Comparison of ENCODE assay signal across 12 cellular contexts in the genomic region with DNA sequence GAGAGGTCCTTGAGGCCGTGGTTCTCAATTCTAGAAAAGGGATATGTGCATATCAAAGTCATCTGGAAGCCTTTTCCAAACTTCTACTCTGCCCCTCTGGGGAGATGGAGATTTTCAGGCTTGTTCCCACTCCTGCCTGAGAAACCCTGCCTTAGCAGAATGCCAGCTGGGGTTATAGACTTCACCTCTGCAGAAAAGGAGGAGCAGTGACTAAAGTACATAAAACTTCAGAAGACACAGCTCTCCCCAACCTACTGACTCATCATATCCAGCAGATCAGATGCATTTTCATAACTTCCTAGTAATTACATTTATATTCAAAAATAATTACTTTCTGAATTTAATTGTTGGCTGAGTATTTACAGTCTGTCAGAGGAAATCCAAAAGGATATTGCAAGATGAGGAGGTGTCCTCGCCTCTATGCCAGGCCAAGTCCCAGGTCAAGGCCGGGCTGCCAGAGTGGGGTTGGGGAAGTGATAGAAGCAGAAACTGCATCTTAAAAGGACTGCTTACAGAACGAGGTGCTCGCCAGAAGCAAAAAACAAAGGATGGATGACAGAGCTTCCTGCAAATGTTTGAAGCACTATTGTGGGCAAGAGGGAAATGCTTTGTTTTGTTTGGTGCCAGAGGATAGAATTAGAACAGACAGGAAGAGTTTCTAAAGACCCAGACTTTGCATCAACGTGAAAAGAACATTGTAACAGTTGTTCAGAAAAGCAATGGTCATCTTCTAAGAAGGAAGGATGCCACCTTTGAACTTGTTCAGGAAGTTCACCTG.
A peak's percentile ranks its signal among the peaks of the same experiment; 100 is the strongest.
DNase-seq lines count a peak whose midpoint lies in the region; TF ChIP-seq lines count a peak whose summit lies in the region.
"Had no signal": no experiment of that assay in that cellular context is flagged by ENCODE, and none has a peak within 500 bp of the region (broad histone marks: within the 10 kb centered on the region; RNA-seq: fewer than 3 reads in every experiment).

No MANE protein-coding gene starts in this region.

- peak overlapping the region; percentile 28 for H3K27ac ChIP-seq in SJSA1
- H3K27ac ChIP-seq: PC-9 had no signal

- TF ChIP-seq CTCF in foreskin fibroblast (IDR thresholded peaks at IDR 0.05; ENCODE audit: low read depth, low read length): no peak

- DNase-seq in GM03348 (ENCODE audit: low spot score): peak; percentile 43
- DNase-seq in SJSA1 (ENCODE audit: low read depth in 1 of 2, low spot score in 2 of 2): peak in 1 of 2 experiments; percentile 33
- DNase-seq in foreskin fibroblast: peak; percentile 80 to 88
- peak; percentile 13 for DNase-seq in skeletal muscle cell (ENCODE audit: low read depth)
- DNase-seq in DMS79 (lab: John Stamatoyannopoulos, UW): no peak
- DNase-seq in posterior cingulate gyrus: no peak
- DNase-seq in NCI-H1092 (lab: John Stamatoyannopoulos, UW): no peak
- DNase-seq: activated CD4-positive, CD25-positive, alpha-beta regulatory T cell treated with anti-CD3 and anti-CD28 coated beads, Interleukin-2, amount 50 U/mL, for 72 hours; NCI-H1092 treated with DMSO at 0.1 percent for 48 hours; NCI-H226; PC-9; stomach had no signal

- no peaks in the 10 kb centered on the region for H3K27me3 ChIP-seq in SJSA1 (replicated peaks)
- H3K27me3 ChIP-seq: stomach had no signal

- intact Hi-C loops in posterior cingulate gyrus (cut with DNase I): no loop called here

- H3K4me1 ChIP-seq in SJSA1 (replicated peaks): peaks cover 45% of the 10 kb centered on the region

- no peaks in the 10 kb centered on the region for H3K36me3 ChIP-seq in SJSA1
- H3K36me3 ChIP-seq: stomach had no signal

- H3K9me3 ChIP-seq in SJSA1 (replicated peaks): no peaks in the 10 kb centered on the region
- H3K9me3 ChIP-seq: stomach had no signal

- H3K4me3 ChIP-seq in SJSA1 (no peak overlapping the region), foreskin fibroblast (ENCODE audit: low read depth in 1 of 2, low read length in 2 of 2) (peak overlapping the region; percentile 3 to 22), skeletal muscle cell (ENCODE audit: low read depth, low read length) (no peak overlapping the region)
- H3K4me3 ChIP-seq: PC-9, stomach had no signal

Comparison
In these comparisons a context has a peak if more than half of its experiments do, and no peak if none do; other contexts are left out.
1. DNase-seq: peak in GM03348 (single experiment), foreskin fibroblast (2 of 2) and skeletal muscle cell (single experiment); none in DMS79 (single experiment), posterior cingulate gyrus (0 of 10) and NCI-H1092 (single experiment).
2. H3K4me3 ChIP-seq: peak in foreskin fibroblast (2 of 2); none in SJSA1 (single experiment) and skeletal muscle cell (single experiment).